ENCODE assay signal across 11 cellular contexts in genomic region chr5:61313960-61314681, GRCh38. TPM values are rescaled to one million over a fixed set of nuclear protein-coding genes. Genes with fewer than 3 reads are reported as not detected.
DNase-seq lines count a peak whose midpoint lies in the region; ATAC-seq lines count a peak whose summit lies in the region.
"Had no signal": no experiment of that assay in that cellular context is flagged by ENCODE, and none has a peak within 500 bp of the region (broad histone marks: within the 10 kb centered on the region; RNA-seq: fewer than 3 reads in every experiment).

No MANE protein-coding gene starts in this region.

- peak; percentile 99 for DNase-seq in A172 (ENCODE audit: low spot score)
- peak; percentile 71 for DNase-seq in H4 (ENCODE audit: low spot score)
- peak; percentile 84 to 95 for DNase-seq in SW 1271 (lab: John Stamatoyannopoulos, UW)
- peak; percentile 71 for DNase-seq in hepatic stellate cell (ENCODE audit: low spot score)
- DNase-seq in NCI-H146 (lab: John Stamatoyannopoulos, UW): no peak
- no peak for DNase-seq in effector memory CD4-positive, alpha-beta T cell
- no peak for DNase-seq in activated T-helper 2 cell treated with anti-CD3 and anti-CD28 coated beads, Interferon-gamma antibody, Interleukin-2, Interleukin-4, amounts not matched to agents 10 μg/mL and 5 μg/mL and 100 μg/mL, durations not matched to agents 14 hours and 24 hours and 36 hours (ENCODE audit: low spot score)
- DNase-seq: activated CD8-positive, alpha-beta T cell treated with anti-CD3 and anti-CD28 coated beads, Interleukin-2, amount 10 ng/mL, durations not matched to agents 7 days and 5 days; midbrain; NCI-H524 treated with DMSO at 0.1 percent for 48 hours had no signal

- no peaks in the 10 kb centered on the region for H3K36me3 ChIP-seq in effector memory CD4-positive, alpha-beta T cell (ENCODE audit: control insufficient read depth, insufficient read depth, low read length)

- no peaks in the 10 kb centered on the region for H3K9me3 ChIP-seq in effector memory CD4-positive, alpha-beta T cell (ENCODE audit: control insufficient read depth, low read length)

- H3K4me3 ChIP-seq in effector memory CD4-positive, alpha-beta T cell (ENCODE audit: insufficient read depth, low read depth, low read length, poor library complexity, severe bottlenecking): no peak overlapping the region

- H3K27me3 Mint-ChIP-seq in activated T-helper 2 cell treated with anti-CD3 and anti-CD28 coated beads, Interferon-gamma antibody, Interleukin-2, Interleukin-4, amounts not matched to agents 10 μg/mL and 5 μg/mL and 100 μg/mL, durations not matched to agents 14 hours and 24 hours and 36 hours (ENCODE audit: low read depth): peaks cover 1% of the 10 kb centered on the region

- H3K27ac ChIP-seq in effector memory CD4-positive, alpha-beta T cell (ENCODE audit: insufficient read depth, low read length, poor library complexity, severe bottlenecking): no peak overlapping the region

- no peak overlapping the region for H3K27ac Mint-ChIP-seq in activated T-helper 2 cell treated with anti-CD3 and anti-CD28 coated beads, Interferon-gamma antibody, Interleukin-2, Interleukin-4, amounts not matched to agents 10 μg/mL and 5 μg/mL and 100 μg/mL, durations not matched to agents 14 hours and 24 hours and 36 hours
- H3K27ac Mint-ChIP-seq: activated CD8-positive, alpha-beta T cell treated with anti-CD3 and anti-CD28 coated beads, Interleukin-2, amount 10 ng/mL, durations not matched to agents 7 days and 5 days had no signal

- no peaks in the 10 kb centered on the region for H3K27me3 ChIP-seq in effector memory CD4-positive, alpha-beta T cell (replicated peaks; ENCODE audit: control insufficient read depth, insufficient read depth, low read length, poor library complexity, severe bottlenecking)

- intact Hi-C loops in activated T-helper 2 cell treated with anti-CD3 and anti-CD28 coated beads, Interferon-gamma antibody, Interleukin-2, Interleukin-4, amounts not matched to agents 10 μg/mL and 5 μg/mL and 100 μg/mL, durations not matched to agents 14 hours and 24 hours and 36 hours (cut with micrococcal nuclease): no loop called here

- no peaks in the 10 kb centered on the region for H3K36me3 Mint-ChIP-seq in activated T-helper 2 cell treated with anti-CD3 and anti-CD28 coated beads, Interferon-gamma antibody, Interleukin-2, Interleukin-4, amounts not matched to agents 10 μg/mL and 5 μg/mL and 100 μg/mL, durations not matched to agents 14 hours and 24 hours and 36 hours (ENCODE audit: low read depth)

- H3K9me3 Mint-ChIP-seq in activated T-helper 2 cell treated with anti-CD3 and anti-CD28 coated beads, Interferon-gamma antibody, Interleukin-2, Interleukin-4, amounts not matched to agents 10 μg/mL and 5 μg/mL and 100 μg/mL, durations not matched to agents 14 hours and 24 hours and 36 hours: no peaks in the 10 kb centered on the region

- peaks cover 7% of the 10 kb centered on the region for H3K4me1 Mint-ChIP-seq in activated T-helper 2 cell treated with anti-CD3 and anti-CD28 coated beads, Interferon-gamma antibody, Interleukin-2, Interleukin-4, amounts not matched to agents 10 μg/mL and 5 μg/mL and 100 μg/mL, durations not matched to agents 14 hours and 24 hours and 36 hours (ENCODE audit: low read depth)

- H3K4me1 ChIP-seq in effector memory CD4-positive, alpha-beta T cell (ENCODE audit: control insufficient read depth, insufficient read depth, low read length, poor library complexity, severe bottlenecking): no peaks in the 10 kb centered on the region

- no peak overlapping the region for H3K4me3 Mint-ChIP-seq in activated T-helper 2 cell treated with anti-CD3 and anti-CD28 coated beads, Interferon-gamma antibody, Interleukin-2, Interleukin-4, amounts not matched to agents 10 μg/mL and 5 μg/mL and 100 μg/mL, durations not matched to agents 14 hours and 24 hours and 36 hours (ENCODE audit: low read depth)
- H3K4me3 Mint-ChIP-seq: activated CD8-positive, alpha-beta T cell treated with anti-CD3 and anti-CD28 coated beads, Interleukin-2, amount 10 ng/mL, durations not matched to agents 7 days and 5 days had no signal

- ATAC-seq in HG02973 (IDR thresholded peaks at IDR 0.05; ENCODE audit: unreplicated experiment): no peak
- ATAC-seq: activated CD8-positive, alpha-beta T cell treated with anti-CD3 and anti-CD28 coated beads, Interleukin-2, amount 10 ng/mL, durations not matched to agents 7 days and 5 days had no signal

RNA-seq across cellular contexts. Expression of gene ZSWIM6, which starts 17.9 kb away (rescaled TPM):
- total RNA-seq in A172 (2014; rRNA removed; shearing (Covaris generic)): 5.6 and 5.9 TPM in 2 replicates
- 3.8 and 7.0 TPM in 2 replicates for total RNA-seq in H4 (2014; rRNA removed; shearing (Covaris generic))
- total RNA-seq in activated T-helper 2 cell treated with anti-CD3 and anti-CD28 coated beads, Interferon-gamma antibody, Interleukin-2, Interleukin-4, amounts not matched to agents 10 μg/mL and 5 μg/mL and 100 μg/mL, durations not matched to agents 14 hours and 24 hours and 36 hours: 8.9 TPM in 2 replicates

Comparison
In these comparisons a context has a peak if more than half of its experiments do, and no peak if none do; other contexts are left out.
1. DNase-seq: peak in A172 (single experiment), H4 (single experiment), SW 1271 (2 of 2) and hepatic stellate cell (single experiment); none in NCI-H146 (single experiment), effector memory CD4-positive, alpha-beta T cell (0 of 3) and activated T-helper 2 cell treated with anti-CD3 and anti-CD28 coated beads, Interferon-gamma antibody, Interleukin-2, Interleukin-4, amounts not matched to agents 10 μg/mL and 5 μg/mL and 100 μg/mL, durations not matched to agents 14 hours and 24 hours and 36 hours (single experiment).